8 cellular contexts compared by ENCODE assay signal in genomic region chr17:3890082-3890892, GRCh38. TPM values are rescaled to one million over a fixed set of nuclear protein-coding genes. Genes with fewer than 3 reads are reported as not detected.
A peak's percentile ranks its signal among the peaks of the same experiment; 100 is the strongest.
DNase-seq lines count a peak whose midpoint lies in the region; ATAC-seq and TF ChIP-seq lines count a peak whose summit lies in the region.

No MANE protein-coding gene starts in this region.

- peak; percentile 65 for DNase-seq in HS-5 (ENCODE audit: low read depth)
- DNase-seq in activated B cell treated with CpG ODN at 0.5 μM for 24 hours: peak; percentile 54
- peak; percentile 22 for DNase-seq in foreskin melanocyte
- no peak for DNase-seq in NCI-H146 (lab: John Stamatoyannopoulos, UW)

- H3K9me3 Mint-ChIP-seq in activated B cell treated with CpG ODN at 0.5 μM for 24 hours: no peaks in the 10 kb centered on the region

- H3K27me3 Mint-ChIP-seq in activated B cell treated with CpG ODN at 0.5 μM for 24 hours: no peaks in the 10 kb centered on the region

- H3K9ac ChIP-seq in BLaER1 (peak overlapping the region; percentile 38; the same call in 1 of the 2 replicates), skeletal muscle tissue (ENCODE audit: low read depth in 1 of 3, low read length in 3 of 3) (no peak overlapping the region)

- peak overlapping the region; percentile 38 for H3K4me3 Mint-ChIP-seq in activated B cell treated with CpG ODN at 0.5 μM for 24 hours

- intact Hi-C loops in activated B cell treated with CpG ODN at 0.5 μM for 24 hours (cut with micrococcal nuclease): no loop called here

- H3K4me1 Mint-ChIP-seq in activated B cell treated with CpG ODN at 0.5 μM for 24 hours: peaks cover 57% of the 10 kb centered on the region

- H3K4me3 ChIP-seq in BLaER1 (no peak overlapping the region), skeletal muscle tissue (ENCODE audit: low read length in 3 of 3) (no peak overlapping the region)

- no peak overlapping the region for H3K27ac Mint-ChIP-seq in activated B cell treated with CpG ODN at 0.5 μM for 24 hours

- H3K27me3 ChIP-seq in BLaER1 (peaks cover 5% of the 10 kb centered on the region; the same call in 1 of the 2 replicates), skeletal muscle tissue (ENCODE audit: control insufficient read depth in 3 of 3, insufficient read depth in 3 of 3, low read length in 3 of 3) (no peaks in the 10 kb centered on the region)

- H3K4me1 ChIP-seq in BLaER1 (peaks cover 91% of the 10 kb centered on the region), skeletal muscle tissue (ENCODE audit: control insufficient read depth in 3 of 3, insufficient read depth in 3 of 3, low read length in 3 of 3) (peaks cover 51 to 86% (median 83%) of the 10 kb centered on the region in 3 donors)

- ATAC-seq in activated B cell treated with CpG ODN at 0.5 μM for 24 hours (ENCODE audit: low read depth): peak; percentile 22
- no peak for ATAC-seq in HG03196 (IDR thresholded peaks at IDR 0.05; ENCODE audit: unreplicated experiment)
- no peak for ATAC-seq in GM21390 (IDR thresholded peaks at IDR 0.05; ENCODE audit: unreplicated experiment)

- peak overlapping the region; percentile 41 for H3K27ac ChIP-seq in BLaER1
- H3K27ac ChIP-seq in skeletal muscle tissue (ENCODE audit: low read depth, low read length): peak overlapping the region; percentile 36

- no peaks in the 10 kb centered on the region for H3K9me3 ChIP-seq in BLaER1
- H3K9me3 ChIP-seq in skeletal muscle tissue (ENCODE audit: control insufficient read depth in 3 of 3, low read length in 3 of 3): no peaks in the 10 kb centered on the region

- peaks cover 4% of the 10 kb centered on the region; the same call in 1 of the 2 replicates for H3K36me3 ChIP-seq in BLaER1
- no peaks in the 10 kb centered on the region for H3K36me3 ChIP-seq in skeletal muscle tissue (ENCODE audit: control insufficient read depth in 3 of 3, insufficient read depth in 3 of 3, low read length in 3 of 3)

- H4K20me1 ChIP-seq in BLaER1: peaks cover 37% of the 10 kb centered on the region

- H3K4me2 ChIP-seq in BLaER1: peak overlapping the region; percentile 100

- TF ChIP-seq CTCF in activated B cell treated with CpG ODN at 0.5 μM for 24 hours (IDR thresholded peaks at IDR 0.05): no peak

- CTCF ChIA-PET in activated B cell treated with CpG ODN at 0.5 μM for 24 hours (lab: Charles Lee): interaction anchor here (1.5 to 2.8 kb wide), 3 partner anchors 24 to 44 kb away, joined by 4 to 7 read pairs (median 4); partner anchors contain the start of gene NCBP3

- POLR2A ChIA-PET in activated B cell treated with CpG ODN at 0.5 μM for 24 hours (lab: Charles Lee): interaction anchor here (0.5 to 2.7 kb wide), 10 partner anchors 10 to 253 kb away, joined by 3 to 13 read pairs (median 6); partner anchors contain the start of genes NCBP3 and P2RX1

- no peaks in the 10 kb centered on the region for H3K36me3 Mint-ChIP-seq in activated B cell treated with CpG ODN at 0.5 μM for 24 hours (ENCODE audit: low read depth)

RNA-seq across cellular contexts. Expression of gene CAMKK1, which starts 2.6 kb away (rescaled TPM):
- total RNA-seq in activated B cell treated with CpG ODN at 0.5 μM for 24 hours: 4.3 and 6.1 TPM in 2 replicates
- 4.2 TPM for total RNA-seq in skeletal muscle tissue

RNA-seq across cellular contexts. Expression of gene P2RX1, which starts 26.0 kb away (rescaled TPM):
- total RNA-seq in activated B cell treated with CpG ODN at 0.5 μM for 24 hours: 22.0 and 26.0 TPM in 2 replicates
- 1.6 TPM for total RNA-seq in skeletal muscle tissue

RNA-seq across cellular contexts. Expression of gene NCBP3, which starts 44.2 kb away (rescaled TPM):
- total RNA-seq in activated B cell treated with CpG ODN at 0.5 μM for 24 hours: 49.5 TPM in 2 replicates
- total RNA-seq in skeletal muscle tissue: 17.2 TPM
